Comparison of ENCODE assay signal across 10 cellular contexts in the genomic region with DNA sequence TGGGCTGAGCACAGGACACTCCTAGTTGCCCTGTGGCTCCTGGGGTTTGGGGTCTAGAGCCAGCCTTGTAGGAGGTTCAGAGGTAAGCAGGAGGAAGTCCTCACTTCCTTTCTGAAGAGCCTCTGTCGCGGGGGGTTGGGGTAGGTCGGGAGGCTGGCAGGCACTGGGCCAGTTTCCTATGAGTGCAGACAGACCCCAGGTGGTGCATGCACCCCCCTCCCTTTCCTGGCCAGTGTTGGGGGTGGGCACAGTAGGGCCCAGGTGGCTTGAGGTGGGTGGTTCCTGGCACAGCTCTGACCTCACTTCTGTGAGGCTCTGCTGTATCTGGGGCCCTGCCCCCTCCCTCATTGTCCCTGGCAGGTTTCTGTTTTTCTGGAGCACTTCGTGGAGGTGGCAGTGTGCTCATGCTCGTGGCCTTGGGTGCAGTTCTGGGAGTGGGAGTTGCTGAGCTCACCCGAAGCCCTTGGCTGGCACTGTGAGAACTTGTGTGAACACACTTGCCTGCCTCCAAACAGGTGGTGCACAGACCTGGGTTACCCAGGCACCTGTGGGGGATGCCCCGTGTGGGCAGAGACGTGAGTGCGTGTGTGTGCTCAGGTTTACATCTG. TPM values are rescaled to one million over a fixed set of nuclear protein-coding genes. Genes with fewer than 3 reads are reported as not detected.
A peak's percentile ranks its signal among the peaks of the same experiment; 100 is the strongest.
DNase-seq lines count a peak whose midpoint lies in the region; ATAC-seq and TF ChIP-seq lines count a peak whose summit lies in the region.
"Had no signal": no experiment of that assay in that cellular context is flagged by ENCODE, and none has a peak within 500 bp of the region (broad histone marks: within the 10 kb centered on the region; RNA-seq: fewer than 3 reads in every experiment).

No MANE protein-coding gene starts in this region.

- H3K9me3 ChIP-seq in ascending aorta, result no peaks in the 10 kb centered on the region
- H3K9me3 ChIP-seq in neuronal stem cell (replicated peaks in 1 of 2; ENCODE audit: control insufficient read depth in 2 of 2, insufficient read depth in 1 of 2, low read depth in 1 of 2, low read length in 2 of 2), result no peaks in the 10 kb centered on the region
- H3K9me3 ChIP-seq: neutrophil had no signal

- H3K36me3 ChIP-seq in ascending aorta, result no peaks in the 10 kb centered on the region
- H3K36me3 ChIP-seq in neuronal stem cell (replicated peaks in 1 of 2; ENCODE audit: control insufficient read depth in 2 of 2, insufficient read depth in 2 of 2, low read length in 2 of 2), result no peaks in the 10 kb centered on the region
- H3K36me3 ChIP-seq: neutrophil had no signal

- TF ChIP-seq CTCF in GM12875 (IDR thresholded peaks at IDR 0.05; ENCODE audit: borderline replicate concordance, insufficient read depth, low read depth, low read length) (no peak), ascending aorta (IDR thresholded peaks at IDR 0.05) (no peak)

- H3K4me1 ChIP-seq in ascending aorta (peaks cover 21 to 38% of the 10 kb centered on the region in 2 donors), neuronal stem cell (ENCODE audit: control insufficient read depth in 2 of 2, insufficient read depth in 1 of 2, low read depth in 1 of 2, low read length in 2 of 2) (peaks cover 7 to 8% of the 10 kb centered on the region in 2 donors)

- no peak overlapping the region for H4K8ac ChIP-seq in neuronal stem cell (ENCODE audit: low read depth, low read length)

- no peak overlapping the region for H2BK5ac ChIP-seq in neuronal stem cell (ENCODE audit: low read length)

- H3K4me2 ChIP-seq in neuronal stem cell (ENCODE audit: insufficient read depth, low read length, poor library complexity, severe bottlenecking), result no peak overlapping the region

- peaks cover 6% of the 10 kb centered on the region for H3K79me1 ChIP-seq in neuronal stem cell (ENCODE audit: low read depth, low read length)

- H2BK15ac ChIP-seq in neuronal stem cell (ENCODE audit: low read length), result no peak overlapping the region

- H3K27ac ChIP-seq in ascending aorta (peak overlapping the region; percentile 81 to 85), neuronal stem cell (replicated peaks; ENCODE audit: low read length) (no peak overlapping the region)
- H3K27ac ChIP-seq: neutrophil had no signal

- H2AK5ac ChIP-seq in neuronal stem cell (ENCODE audit: low read depth, low read length), result no peak overlapping the region

- no peak overlapping the region for H2AFZ ChIP-seq in neuronal stem cell (ENCODE audit: low read length)

- no peak overlapping the region for H3K23ac ChIP-seq in neuronal stem cell (ENCODE audit: low read depth, low read length, poor library complexity)

- no peak overlapping the region for H2BK12ac ChIP-seq in neuronal stem cell (ENCODE audit: low read length)

- no peak overlapping the region for H3K9ac ChIP-seq in neuronal stem cell (ENCODE audit: low read depth, low read length, poor library complexity)

- no peak overlapping the region for H3K4ac ChIP-seq in neuronal stem cell (ENCODE audit: low read length)

- DNase-seq in Kasumi-1 (lab: John Stamatoyannopoulos, UW) (peak; percentile 81 to 84), ascending aorta (ENCODE audit: low spot score in 2 of 2) (no peak), neuronal stem cell (ENCODE audit: low spot score) (no peak)

- no peak overlapping the region for H2BK120ac ChIP-seq in neuronal stem cell (ENCODE audit: low read depth, low read length)

- WGBS in neuronal stem cell (ENCODE audit: extremely low coverage in 2 of 2, insufficient read length in 2 of 2, insufficient replicate concordance in 1 of 2), 2 donors, result no CpG with 5 or more reads among the region's 9 CpGs

- H3K27me3 ChIP-seq in ascending aorta (no peaks in the 10 kb centered on the region), neuronal stem cell (ENCODE audit: control insufficient read depth in 3 of 3, insufficient read depth in 3 of 3, low read depth in 1 of 3, low read length in 3 of 3) (peaks cover 0 to 28% (median 4%) of the 10 kb centered on the region in 3 experiments)

- ATAC-seq in HG02840 (IDR thresholded peaks at IDR 0.05; ENCODE audit: low FRiP score, unreplicated experiment), result no peak
- no peak for ATAC-seq in GM21717 (IDR thresholded peaks at IDR 0.05; ENCODE audit: unreplicated experiment)
- ATAC-seq in HG03457 (IDR thresholded peaks at IDR 0.05; ENCODE audit: unreplicated experiment), result no peak
- ATAC-seq in HG03571 (IDR thresholded peaks at IDR 0.05; ENCODE audit: unreplicated experiment), result no peak

- no peak overlapping the region for H4K91ac ChIP-seq in neuronal stem cell (ENCODE audit: low read depth, low read length, poor library complexity)

- intact Hi-C loops in ascending aorta (cut with DNase I), result no loop called here

- peak overlapping the region; percentile 85 for H3K4me3 ChIP-seq in GM12875 (ENCODE audit: low read depth, low read length)
- peak overlapping the region in 1 of 2 donors; percentile 86 for H3K4me3 ChIP-seq in ascending aorta
- peak overlapping the region in 1 of 2 donors; percentile 75 for H3K4me3 ChIP-seq in neuronal stem cell (ENCODE audit: low read length in 2 of 2)

- H3K14ac ChIP-seq in neuronal stem cell (ENCODE audit: low read length), result no peak overlapping the region

- H3K18ac ChIP-seq in neuronal stem cell (ENCODE audit: low read length), result peak overlapping the region; percentile 11

RNA-seq across cellular contexts. Expression of a gene that starts 1.8 kb away (rescaled TPM):
- 21.7 TPM for total RNA-seq in ascending aorta
- polyA plus RNA-seq in neuronal stem cell (2013, experiment 1 of 2), result 8.1 TPM
- polyA plus RNA-seq in neuronal stem cell (2013, experiment 2 of 2), result 8.1 TPM

RNA-seq across cellular contexts. Expression of a gene that starts 38.9 kb away (rescaled TPM):
- not detected for total RNA-seq in ascending aorta
- not detected for polyA plus RNA-seq in neuronal stem cell (2013, experiment 1 of 2)
- polyA plus RNA-seq in neuronal stem cell (2013, experiment 2 of 2), result not detected
- total RNA-seq: NCI-H460 had no signal

Comparison
In these comparisons a context has a peak if more than half of its experiments do, and no peak if none do; other contexts are left out.
1. DNase-seq: peak in Kasumi-1 (2 of 2); none in ascending aorta (0 of 2) and neuronal stem cell (single experiment).